ENCODE assay signal across 9 cellular contexts in genomic region chr2:64595397-64596160, GRCh38. TPM values are rescaled to one million over a fixed set of nuclear protein-coding genes. Genes with fewer than 3 reads are reported as not detected.
DNase-seq lines count a peak whose midpoint lies in the region; ATAC-seq and TF ChIP-seq lines count a peak whose summit lies in the region.
"Had no signal": no experiment of that assay in that cellular context is flagged by ENCODE, and none has a peak within 500 bp of the region (broad histone marks: within the 10 kb centered on the region; RNA-seq: fewer than 3 reads in every experiment).

No MANE protein-coding gene starts in this region.

- H3K9me3 Mint-ChIP-seq in brain, result no peaks in the 10 kb centered on the region

- peaks cover 0 to 8% (median 5%) of the 10 kb centered on the region in 4 donors for H3K36me3 ChIP-seq in right lobe of liver

- H3K36me3 Mint-ChIP-seq in brain, result peaks cover 13% of the 10 kb centered on the region

- H3K4me3 ChIP-seq in LNCaP clone FGC (ENCODE audit: low read depth, low read length) (no peak overlapping the region), right lobe of liver (no peak overlapping the region)

- peak overlapping the region in 3 of 5 experiments; percentile 7 to 69 (median 32) for H3K27ac Mint-ChIP-seq in brain

- peaks cover 8% of the 10 kb centered on the region for H3K27me3 Mint-ChIP-seq in brain

- no peaks in the 10 kb centered on the region for H3K4me1 ChIP-seq in right lobe of liver

- WGBS in right lobe of liver (ENCODE audit: insufficient coverage, low coverage, low lambda C conversion rate, missing lambda C conversion rate), result 35% methylated on average over 4 of the region's 4 CpGs

- intact Hi-C loops in right lobe of liver (cut with DNase I), result loop anchor here (10.0 kb wide), 1 partner anchor 269 kb away; no protein-coding TSS in a partner anchor

- ATAC-seq in right lobe of liver, result peak; percentile 27 to 45 (median 44)

- no peak overlapping the region for H3K4me3 Mint-ChIP-seq in brain

- no peaks in the 10 kb centered on the region for H3K27me3 ChIP-seq in right lobe of liver

- peaks cover 20% of the 10 kb centered on the region for H3K4me1 Mint-ChIP-seq in brain

- TF ChIP-seq CTCF in C4-2B (conservative IDR thresholded peaks at IDR 0.05), result peak; percentile 29
- TF ChIP-seq CTCF in LNCaP clone FGC (IDR thresholded peaks at IDR 0.05; ENCODE audit: control insufficient read depth, extremely low read depth, insufficient read depth), result peak; percentile 39
- TF ChIP-seq CTCF in brain (conservative IDR thresholded peaks at IDR 0.05), result peak; percentile 49 to 59
- peak in 3 of 4 donors; percentile 15 to 36 (median 20) for TF ChIP-seq CTCF in right lobe of liver (IDR thresholded peaks at IDR 0.05)

- no peak for TF ChIP-seq POLR2A in right lobe of liver (IDR thresholded peaks at IDR 0.05)

- DNase-seq in LNCaP clone FGC (ENCODE audit: low read depth), result no peak
- no peak for DNase-seq in right lobe of liver
- DNase-seq in CD1c-positive myeloid dendritic cell (ENCODE audit: extremely low spot score), result no peak
- no peak for DNase-seq in NCI-H1105 (lab: John Stamatoyannopoulos, UW)
- DNase-seq in effector CD8-positive, alpha-beta T cell (lab: John Stamatoyannopoulos, UW), result no peak
- DNase-seq in HuH-7 (ENCODE audit: low spot score), result no peak
- DNase-seq: GOT3 had no signal

- H3K9me3 ChIP-seq in right lobe of liver, result no peaks in the 10 kb centered on the region

- H3K27ac ChIP-seq in C4-2B (no peak overlapping the region), right lobe of liver (no peak overlapping the region)

RNA-seq across cellular contexts. Expression of gene SERTAD2, which starts 58.1 kb away (rescaled TPM):
- 3.1 TPM for polyA plus RNA-seq in brain (ENCODE audit: insufficient read depth, low read depth, low replicate concordance)
- total RNA-seq in right lobe of liver, result 10 to 100 TPM in 2 of 6 experiments, 1 to 10 TPM in 4; 3.7 to 14.4 (median 8.4) TPM
